1 cellular context compared by ENCODE assay signal in genomic region chr16:21526923-21527807, GRCh38.
TF ChIP-seq lines count a peak whose summit lies in the region.

No MANE protein-coding gene starts in this region.

TF ChIP-seq in HepG2, 621 proteins besides CTCF, POLR2A, EP300 and RAD21 (continued from another document and continues in another):
- TF ChIP-seq, protein P1, sequence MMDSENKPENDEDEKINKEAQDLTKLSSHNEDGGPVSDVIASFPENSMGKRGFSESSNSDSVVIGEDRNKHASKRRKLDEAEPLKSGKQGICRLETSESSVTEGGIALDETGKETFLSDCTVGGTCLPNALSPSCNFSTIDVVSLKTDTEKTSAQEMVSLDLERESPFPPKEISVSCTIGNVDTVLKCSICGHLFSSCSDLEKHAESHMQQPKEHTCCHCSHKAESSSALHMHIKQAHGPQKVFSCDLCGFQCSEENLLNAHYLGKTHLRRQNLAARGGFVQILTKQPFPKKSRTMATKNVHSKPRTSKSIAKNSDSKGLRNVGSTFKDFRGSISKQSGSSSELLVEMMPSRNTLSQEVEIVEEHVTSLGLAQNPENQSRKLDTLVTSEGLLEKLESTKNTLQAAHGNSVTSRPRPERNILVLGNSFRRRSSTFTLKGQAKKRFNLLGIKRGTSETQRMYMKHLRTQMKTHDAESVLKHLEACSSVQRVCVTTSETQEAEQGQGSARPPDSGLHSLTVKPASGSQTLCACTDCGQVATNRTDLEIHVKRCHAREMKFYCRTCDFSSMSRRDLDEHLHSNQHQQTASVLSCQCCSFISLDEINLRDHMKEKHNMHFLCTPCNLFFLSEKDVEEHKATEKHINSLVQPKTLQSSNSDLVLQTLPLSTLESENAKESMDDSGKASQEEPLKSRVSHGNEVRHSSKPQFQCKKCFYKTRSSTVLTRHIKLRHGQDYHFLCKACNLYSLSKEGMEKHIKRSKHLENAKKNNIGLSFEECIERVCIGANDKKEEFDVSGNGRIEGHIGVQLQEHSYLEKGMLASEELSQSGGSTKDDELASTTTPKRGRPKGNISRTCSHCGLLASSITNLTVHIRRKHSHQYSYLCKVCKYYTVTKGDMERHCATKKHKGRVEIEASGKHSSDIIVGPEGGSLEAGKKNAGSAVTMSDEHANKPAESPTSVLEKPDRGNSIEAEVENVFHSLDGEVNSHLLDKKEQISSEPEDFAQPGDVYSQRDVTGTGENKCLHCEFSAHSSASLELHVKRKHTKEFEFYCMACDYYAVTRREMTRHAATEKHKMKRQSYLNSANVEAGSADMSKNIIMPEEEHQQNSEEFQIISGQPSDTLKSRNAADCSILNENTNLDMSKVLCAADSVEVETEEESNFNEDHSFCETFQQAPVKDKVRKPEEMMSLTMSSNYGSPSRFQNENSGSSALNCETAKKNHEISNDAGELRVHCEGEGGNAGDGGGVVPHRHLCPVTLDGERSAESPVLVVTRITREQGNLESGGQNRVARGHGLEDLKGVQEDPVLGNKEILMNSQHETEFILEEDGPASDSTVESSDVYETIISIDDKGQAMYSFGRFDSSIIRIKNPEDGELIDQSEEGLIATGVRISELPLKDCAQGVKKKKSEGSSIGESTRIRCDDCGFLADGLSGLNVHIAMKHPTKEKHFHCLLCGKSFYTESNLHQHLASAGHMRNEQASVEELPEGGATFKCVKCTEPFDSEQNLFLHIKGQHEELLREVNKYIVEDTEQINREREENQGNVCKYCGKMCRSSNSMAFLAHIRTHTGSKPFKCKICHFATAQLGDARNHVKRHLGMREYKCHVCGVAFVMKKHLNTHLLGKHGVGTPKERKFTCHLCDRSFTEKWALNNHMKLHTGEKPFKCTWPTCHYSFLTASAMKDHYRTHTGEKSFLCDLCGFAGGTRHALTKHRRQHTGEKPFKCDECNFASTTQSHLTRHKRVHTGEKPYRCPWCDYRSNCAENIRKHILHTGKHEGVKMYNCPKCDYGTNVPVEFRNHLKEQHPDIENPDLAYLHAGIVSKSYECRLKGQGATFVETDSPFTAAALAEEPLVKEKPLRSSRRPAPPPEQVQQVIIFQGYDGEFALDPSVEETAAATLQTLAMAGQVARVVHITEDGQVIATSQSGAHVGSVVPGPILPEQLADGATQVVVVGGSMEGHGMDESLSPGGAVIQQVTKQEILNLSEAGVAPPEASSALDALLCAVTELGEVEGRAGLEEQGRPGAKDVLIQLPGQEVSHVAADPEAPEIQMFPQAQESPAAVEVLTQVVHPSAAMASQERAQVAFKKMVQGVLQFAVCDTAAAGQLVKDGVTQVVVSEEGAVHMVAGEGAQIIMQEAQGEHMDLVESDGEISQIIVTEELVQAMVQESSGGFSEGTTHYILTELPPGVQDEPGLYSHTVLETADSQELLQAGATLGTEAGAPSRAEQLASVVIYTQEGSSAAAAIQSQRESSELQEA (CRISPR knock-in tag; IDR thresholded peaks at IDR 0.05; ENCODE audit: not compliant biosample characterization), result no peak
- TF ChIP-seq TEAD3 (CRISPR knock-in tag; optimal IDR thresholded peaks at IDR 0.05; ENCODE audit: borderline replicate concordance) (peak; percentile 19), RBFOX2 (IDR thresholded peaks at IDR 0.05; ENCODE audit: low read depth, low read length) (no peak), ZNF318 (CRISPR knock-in tag; IDR thresholded peaks at IDR 0.05) (no peak; the same call in 1 of the 2 replicates), ZNF598 (CRISPR knock-in tag; IDR thresholded peaks at IDR 0.05; ENCODE audit: borderline replicate concordance) (no peak; the same call in 1 of the 2 replicates), YEATS4 (CRISPR knock-in tag; IDR thresholded peaks at IDR 0.05; ENCODE audit: borderline replicate concordance) (peak; percentile 65; the same call in 1 of the 2 replicates), GMEB2 (CRISPR knock-in tag; IDR thresholded peaks at IDR 0.05; ENCODE audit: low read depth) (no peak), ZFP90 (CRISPR knock-in tag; IDR thresholded peaks at IDR 0.05; ENCODE audit: borderline replicate concordance) (0 out of 2 replicates have a peak, but pooled peaks have one; percentile 22), MTF2 (CRISPR knock-in tag; IDR thresholded peaks at IDR 0.05; ENCODE audit: borderline replicate concordance) (peak; percentile 86), ZNF580 (CRISPR knock-in tag; IDR thresholded peaks at IDR 0.05; ENCODE audit: borderline replicate concordance, low read depth) (no peak), MYNN (CRISPR knock-in tag; IDR thresholded peaks at IDR 0.05; ENCODE audit: low read depth) (peak; percentile 30; the same call in 1 of the 2 replicates), ZBTB38 (CRISPR knock-in tag; IDR thresholded peaks at IDR 0.05) (0 out of 2 replicates have a peak, but pooled peaks have one; percentile 3), ZFY (CRISPR knock-in tag; IDR thresholded peaks at IDR 0.05) (peak; percentile 34; the same call in 1 of the 2 replicates), PRDM10 (CRISPR knock-in tag; IDR thresholded peaks at IDR 0.05; ENCODE audit: low read depth) (no peak), FOXK2 (IDR thresholded peaks at IDR 0.05) (0 out of 2 replicates have a peak, but pooled peaks have one; percentile 1), HCFC1 (IDR thresholded peaks at IDR 0.05; ENCODE audit: low read depth, low read length) (no peak)
- TF ChIP-seq, protein P2, sequence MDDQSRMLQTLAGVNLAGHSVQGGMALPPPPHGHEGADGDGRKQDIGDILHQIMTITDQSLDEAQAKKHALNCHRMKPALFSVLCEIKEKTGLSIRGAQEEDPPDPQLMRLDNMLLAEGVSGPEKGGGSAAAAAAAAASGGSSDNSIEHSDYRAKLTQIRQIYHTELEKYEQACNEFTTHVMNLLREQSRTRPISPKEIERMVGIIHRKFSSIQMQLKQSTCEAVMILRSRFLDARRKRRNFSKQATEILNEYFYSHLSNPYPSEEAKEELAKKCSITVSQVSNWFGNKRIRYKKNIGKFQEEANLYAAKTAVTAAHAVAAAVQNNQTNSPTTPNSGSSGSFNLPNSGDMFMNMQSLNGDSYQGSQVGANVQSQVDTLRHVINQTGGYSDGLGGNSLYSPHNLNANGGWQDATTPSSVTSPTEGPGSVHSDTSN (CRISPR knock-in tag; IDR thresholded peaks at IDR 0.05; ENCODE audit: borderline replicate concordance), result no peak
- TF ChIP-seq, protein P3, sequence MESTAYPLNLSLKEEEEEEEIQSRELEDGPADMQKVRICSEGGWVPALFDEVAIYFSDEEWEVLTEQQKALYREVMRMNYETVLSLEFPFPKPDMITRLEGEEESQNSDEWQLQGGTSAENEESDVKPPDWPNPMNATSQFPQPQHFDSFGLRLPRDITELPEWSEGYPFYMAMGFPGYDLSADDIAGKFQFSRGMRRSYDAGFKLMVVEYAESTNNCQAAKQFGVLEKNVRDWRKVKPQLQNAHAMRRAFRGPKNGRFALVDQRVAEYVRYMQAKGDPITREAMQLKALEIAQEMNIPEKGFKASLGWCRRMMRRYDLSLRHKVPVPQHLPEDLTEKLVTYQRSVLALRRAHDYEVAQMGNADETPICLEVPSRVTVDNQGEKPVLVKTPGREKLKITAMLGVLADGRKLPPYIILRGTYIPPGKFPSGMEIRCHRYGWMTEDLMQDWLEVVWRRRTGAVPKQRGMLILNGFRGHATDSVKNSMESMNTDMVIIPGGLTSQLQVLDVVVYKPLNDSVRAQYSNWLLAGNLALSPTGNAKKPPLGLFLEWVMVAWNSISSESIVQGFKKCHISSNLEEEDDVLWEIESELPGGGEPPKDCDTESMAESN (CRISPR knock-in tag; conservative IDR thresholded peaks at IDR 0.05), result no peak
